Comparison of ENCODE assay signal across 20 cellular contexts in the genomic region with DNA sequence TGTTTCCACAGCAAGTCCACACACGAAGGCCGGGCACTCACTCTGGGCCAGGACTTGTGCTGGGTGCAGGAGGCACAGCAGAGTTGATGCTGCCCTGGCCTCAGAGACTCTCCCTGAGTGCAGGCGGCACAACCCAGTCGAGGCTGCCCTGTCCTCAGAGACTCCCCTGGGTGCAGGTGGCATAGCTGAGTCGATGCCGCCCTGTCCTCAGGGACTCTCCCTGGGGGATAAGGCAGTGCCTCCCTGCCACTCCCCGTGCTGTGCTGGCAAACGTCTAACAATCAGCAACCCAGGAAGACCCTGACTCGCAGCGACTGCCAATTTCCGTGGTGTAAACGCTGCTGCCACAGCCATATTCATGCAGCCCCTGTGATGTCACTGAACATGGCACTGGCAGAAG.
"Had no signal": no experiment of that assay in that cellular context is flagged by ENCODE, and none has a peak within 500 bp of the region (broad histone marks: within the 10 kb centered on the region; RNA-seq: fewer than 3 reads in every experiment).

No MANE protein-coding gene starts in this region.

- H3K27me3 Mint-ChIP-seq: natural killer cell treated with Interleukin-12 subunit alpha and Interleukin-12 subunit beta and Interleukin-15 and Interleukin-18, amount 100 ng/mL, for 72 hours had no signal

- H3K4me3 ChIP-seq: left lung, lung, prostate gland, tibial artery, upper lobe of right lung, vagina had no signal

- H3K27me3 ChIP-seq: tibial artery, upper lobe of right lung, vagina had no signal

- H3K9me3 ChIP-seq: heart left ventricle, left lung, prostate gland, tibial artery, upper lobe of right lung, vagina had no signal

- H3K36me3 ChIP-seq: heart left ventricle, left lung, prostate gland, tibial artery, upper lobe of right lung, vagina had no signal

- H3K4me1 ChIP-seq: left lung, parathyroid adenoma, prostate gland, upper lobe of right lung had no signal

- H3K9ac ChIP-seq: parathyroid adenoma had no signal

- H3K27ac ChIP-seq: left lung, parathyroid adenoma, prostate gland, upper lobe of right lung, vagina had no signal

- FAIRE-seq: endometrium, frontal cortex had no signal

- H3K4me3 Mint-ChIP-seq: natural killer cell treated with Interleukin-12 subunit alpha and Interleukin-12 subunit beta and Interleukin-15 and Interleukin-18, amount 100 ng/mL, for 72 hours had no signal

- H3K27ac Mint-ChIP-seq: natural killer cell treated with Interleukin-12 subunit alpha and Interleukin-12 subunit beta and Interleukin-15 and Interleukin-18, amount 100 ng/mL, for 72 hours had no signal

- H3K9me3 Mint-ChIP-seq: natural killer cell treated with Interleukin-12 subunit alpha and Interleukin-12 subunit beta and Interleukin-15 and Interleukin-18, amount 100 ng/mL, for 72 hours had no signal

- H3K36me3 Mint-ChIP-seq: natural killer cell treated with Interleukin-12 subunit alpha and Interleukin-12 subunit beta and Interleukin-15 and Interleukin-18, amount 100 ng/mL, for 72 hours had no signal

- DNase-seq: cortex of kidney; effector memory CD4-positive, alpha-beta T cell; islet precursor cell; mesenchymal stem cell; midbrain; stimulated activated CD4-positive, alpha-beta T cell treated with anti-CD3 and anti-CD28 coated beads, Interleukin-2, amount 100 ng/mL, for 24 hours; stimulated activated CD4-positive, alpha-beta T cell treated with anti-CD3 and anti-CD28 coated beads, Interleukin-4, amount 100 ng/mL, for 4 hours; stimulated activated naive CD4-positive, alpha-beta T cell treated with Interleukin-2 at 50 U/mL for 16 hours; tibial artery; upper lobe of right lung had no signal

- ATAC-seq: esophagus mucosa; natural killer cell treated with Interleukin-12 subunit alpha and Interleukin-12 subunit beta and Interleukin-15 and Interleukin-18, amount 100 ng/mL, for 72 hours; upper lobe of right lung had no signal
